In the genomic region with DNA sequence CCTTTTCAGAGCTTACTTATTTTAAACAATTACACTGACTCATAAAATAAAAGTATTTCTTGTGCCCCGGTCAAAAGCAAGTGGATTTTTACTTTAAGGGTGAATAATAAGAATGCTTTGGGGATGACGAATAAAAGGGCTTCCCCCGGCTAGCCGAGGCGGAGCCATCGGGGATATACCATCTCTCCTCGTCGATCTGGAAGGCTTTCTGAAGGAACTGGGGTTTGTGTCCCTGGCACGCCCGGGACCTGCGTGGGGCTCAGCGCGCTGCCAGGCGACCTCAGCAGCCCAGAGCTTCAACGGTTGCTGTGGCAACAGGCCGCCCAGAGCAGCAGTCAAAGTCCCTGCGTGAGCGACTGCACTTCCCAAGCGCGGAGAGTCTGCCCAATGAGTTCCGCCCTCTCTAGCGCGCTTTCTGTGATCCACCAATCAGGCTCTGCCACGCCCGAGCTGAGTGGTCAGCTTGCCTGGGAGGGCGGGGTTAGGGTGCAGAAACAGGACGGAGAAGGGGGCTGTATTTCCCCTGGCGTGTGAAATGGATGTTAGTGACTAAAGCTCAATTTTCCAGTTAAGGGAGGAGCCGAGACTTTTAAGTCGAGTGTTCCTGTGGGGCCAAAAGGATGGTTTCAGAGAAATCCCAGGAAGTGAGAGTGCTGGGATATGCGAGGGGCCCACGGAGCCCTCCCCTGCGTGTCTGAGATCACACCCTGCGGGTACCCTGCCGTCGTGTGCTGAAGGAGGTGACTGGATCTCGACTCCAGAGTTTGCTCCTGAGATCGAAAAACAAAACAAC, we compare ENCODE assay signal across 8 cellular contexts. TPM values are rescaled to one million over a fixed set of nuclear protein-coding genes. Genes with fewer than 3 reads are reported as not detected.
DNase-seq lines count a peak whose midpoint lies in the region; ATAC-seq and TF ChIP-seq lines count a peak whose summit lies in the region.

No MANE protein-coding gene starts in this region.

- no peak overlapping the region for H3K23ac ChIP-seq in mesenchymal stem cell (ENCODE audit: low read length in 2 of 2)

- H3K9me3 ChIP-seq in endocrine pancreas (ENCODE audit: control insufficient read depth, low read length) (no peaks in the 10 kb centered on the region), mesenchymal stem cell (ENCODE audit: control insufficient read depth, low read length) (no peaks in the 10 kb centered on the region)

- H3K4me3 Mint-ChIP-seq in activated CD8-positive, alpha-beta memory T cell treated with anti-CD3 and anti-CD28 coated beads, Interleukin-2, amount 10 ng/mL, durations not matched to agents 7 days and 5 days: peak overlapping the region; percentile 84

- H3K4me1 ChIP-seq in endocrine pancreas (ENCODE audit: control insufficient read depth, insufficient read depth, low read length): peaks cover 13% of the 10 kb centered on the region
- no peaks in the 10 kb centered on the region for H3K4me1 ChIP-seq in mesenchymal stem cell (ENCODE audit: control insufficient read depth, insufficient read depth, low read depth, low read length)

- peak overlapping the region; percentile 75 for H2AFZ ChIP-seq in mesenchymal stem cell (ENCODE audit: low read depth, low read length)

- ATAC-seq in activated CD8-positive, alpha-beta memory T cell treated with anti-CD3 and anti-CD28 coated beads, Interleukin-2, amount 10 ng/mL, durations not matched to agents 7 days and 5 days: peak; percentile 99

- H3K27ac ChIP-seq in mesenchymal stem cell (ENCODE audit: low read length, poor library complexity, severe bottlenecking): peak overlapping the region; percentile 28

- H3K4me2 ChIP-seq in mesenchymal stem cell (ENCODE audit: low read length, poor library complexity, severe bottlenecking): peak overlapping the region; percentile 95

- H3K9ac ChIP-seq in endocrine pancreas (ENCODE audit: control insufficient read depth, insufficient read depth, low read length) (peak overlapping the region; percentile 89), mesenchymal stem cell (ENCODE audit: low read length) (peak overlapping the region; percentile 90)

- CTCF ChIA-PET in activated CD8-positive, alpha-beta memory T cell treated with anti-CD3 and anti-CD28 coated beads, Interleukin-2, amount 10 ng/mL, durations not matched to agents 7 days and 5 days (lab: Charles Lee): interaction anchor here (0.9 to 12.6 kb wide), 9 partner anchors 100 to 326 kb away, joined by 3 to 177 read pairs (median 4); a partner anchor contains a TSS

- no peak overlapping the region for H4K91ac ChIP-seq in mesenchymal stem cell (ENCODE audit: low read length)

- H2BK15ac ChIP-seq in mesenchymal stem cell (ENCODE audit: low read depth, poor library complexity, severe bottlenecking): peak overlapping the region; percentile 82

- no peaks in the 10 kb centered on the region for H3K36me3 Mint-ChIP-seq in activated CD8-positive, alpha-beta memory T cell treated with anti-CD3 and anti-CD28 coated beads, Interleukin-2, amount 10 ng/mL, durations not matched to agents 7 days and 5 days

- H3K27me3 ChIP-seq in endocrine pancreas (ENCODE audit: control insufficient read depth, insufficient read depth, low read length): no peaks in the 10 kb centered on the region
- H3K27me3 ChIP-seq in mesenchymal stem cell (ENCODE audit: control insufficient read depth in 1 of 2, insufficient read depth in 1 of 2, low read length in 2 of 2): peaks cover 18 to 22% of the 10 kb centered on the region in 2 experiments

- WGBS in mesenchymal stem cell: 1% methylated on average over 36 of the region's 38 CpGs

- peak; percentile 88 for DNase-seq in CMK (ENCODE audit: low read depth)
- peak; percentile 91 for DNase-seq in GM20000 (ENCODE audit: low spot score)
- peak; percentile 93 for DNase-seq in HS-5 (ENCODE audit: low read depth)
- peak; percentile 58 for DNase-seq in NK-92 (lab: John Stamatoyannopoulos, UW; ENCODE audit: unreplicated experiment)
- peak; percentile 98 for DNase-seq in activated CD8-positive, alpha-beta memory T cell treated with anti-CD3 and anti-CD28 coated beads, Interleukin-2, amount 10 ng/mL, durations not matched to agents 7 days and 5 days
- peak; percentile 98 for DNase-seq in mesenchymal stem cell
- DNase-seq in stimulated activated CD8-positive, alpha-beta memory T cell treated with anti-CD3 and anti-CD28 coated beads, Interleukin-12 subunit alpha, Interleukin-12 subunit beta, amount 100 ng/mL, for 24 hours (ENCODE audit: extremely low read depth): peak; percentile 88

- no peak for TF ChIP-seq CTCF in GM20000 (IDR thresholded peaks at IDR 0.05; ENCODE audit: extremely low read depth, missing control alignments)

- peak overlapping the region in 1 of 2 experiments; percentile 75 for H2BK12ac ChIP-seq in mesenchymal stem cell (ENCODE audit: low read length in 2 of 2)

- H3K36me3 ChIP-seq in endocrine pancreas (ENCODE audit: control insufficient read depth, insufficient read depth, low read length) (no peaks in the 10 kb centered on the region), mesenchymal stem cell (ENCODE audit: control insufficient read depth in 1 of 2, insufficient read depth in 2 of 2, low read depth in 1 of 2, low read length in 2 of 2) (no peaks in the 10 kb centered on the region)

- H3K4me3 ChIP-seq in endocrine pancreas (ENCODE audit: control insufficient read depth, insufficient read depth, low read length) (peak overlapping the region; percentile 85), mesenchymal stem cell (ENCODE audit: insufficient read depth in 1 of 2, low read depth in 1 of 2, low read length in 2 of 2) (peak overlapping the region; percentile 62 to 84)

- H4K8ac ChIP-seq in mesenchymal stem cell (ENCODE audit: low read length): peak overlapping the region; percentile 85

- no peak overlapping the region for H2BK120ac ChIP-seq in mesenchymal stem cell (ENCODE audit: low read depth, low read length)

- peak overlapping the region; percentile 63 to 77 for H3K18ac ChIP-seq in mesenchymal stem cell (ENCODE audit: low read depth in 1 of 2, low read length in 2 of 2)

- no peaks in the 10 kb centered on the region for H3K79me1 ChIP-seq in mesenchymal stem cell (replicated peaks; ENCODE audit: low read length, poor library complexity, severe bottlenecking)

- no peak overlapping the region for H3K14ac ChIP-seq in mesenchymal stem cell (ENCODE audit: low read length in 2 of 2)

- peak overlapping the region; percentile 86 for H3K27ac Mint-ChIP-seq in activated CD8-positive, alpha-beta memory T cell treated with anti-CD3 and anti-CD28 coated beads, Interleukin-2, amount 10 ng/mL, durations not matched to agents 7 days and 5 days

- no peak overlapping the region for H3K4ac ChIP-seq in mesenchymal stem cell (ENCODE audit: low read depth in 1 of 2, low read length in 2 of 2)

- H3K9me3 Mint-ChIP-seq in activated CD8-positive, alpha-beta memory T cell treated with anti-CD3 and anti-CD28 coated beads, Interleukin-2, amount 10 ng/mL, durations not matched to agents 7 days and 5 days (ENCODE audit: low read depth): no peaks in the 10 kb centered on the region

- no peak overlapping the region for H2BK5ac ChIP-seq in mesenchymal stem cell (ENCODE audit: low read depth, low read length, poor library complexity, severe bottlenecking)

- H3K4me1 Mint-ChIP-seq in activated CD8-positive, alpha-beta memory T cell treated with anti-CD3 and anti-CD28 coated beads, Interleukin-2, amount 10 ng/mL, durations not matched to agents 7 days and 5 days: peaks cover 34% of the 10 kb centered on the region

- no peak overlapping the region for H2AK5ac ChIP-seq in mesenchymal stem cell (ENCODE audit: low read length, severe bottlenecking)

- peaks cover 37% of the 10 kb centered on the region for H3K27me3 Mint-ChIP-seq in activated CD8-positive, alpha-beta memory T cell treated with anti-CD3 and anti-CD28 coated beads, Interleukin-2, amount 10 ng/mL, durations not matched to agents 7 days and 5 days

RNA-seq across cellular contexts. Expression of a gene that starts 33.0 kb away (rescaled TPM):
- 10 to 100 TPM; 53.7 to 58.4 TPM for total RNA-seq in activated CD8-positive, alpha-beta memory T cell treated with anti-CD3 and anti-CD28 coated beads, Interleukin-2, amount 10 ng/mL, durations not matched to agents 7 days and 5 days
- polyA plus RNA-seq in mesenchymal stem cell (2013, experiment 1 of 2): 532 TPM
- 548 TPM for polyA plus RNA-seq in mesenchymal stem cell (2013, experiment 2 of 2)

RNA-seq across cellular contexts. Expression of a gene that starts 54.3 kb away (rescaled TPM):
- total RNA-seq in activated CD8-positive, alpha-beta memory T cell treated with anti-CD3 and anti-CD28 coated beads, Interleukin-2, amount 10 ng/mL, durations not matched to agents 7 days and 5 days: not detected
- polyA plus RNA-seq in mesenchymal stem cell (2013, experiment 1 of 2): not detected
- not detected for polyA plus RNA-seq in mesenchymal stem cell (2013, experiment 2 of 2)

Comparison
In these comparisons a context has a peak if more than half of its experiments do, and no peak if none do; other contexts are left out.
1. Peak in every context shown above with its lines: DNase-seq, ATAC-seq, H3K4me3 ChIP-seq and H3K27ac ChIP-seq.